ENCODE assay signal across 36 cellular contexts in genomic region chr21:44321846-44322450, GRCh38. TPM values are rescaled to one million over a fixed set of nuclear protein-coding genes. Genes with fewer than 3 reads are reported as not detected.
"Had no signal": no experiment of that assay in that cellular context is flagged by ENCODE, and none has a peak within 500 bp of the region (broad histone marks: within the 10 kb centered on the region; RNA-seq: fewer than 3 reads in every experiment).

No MANE protein-coding gene starts in this region.

- H3K27ac Mint-ChIP-seq: dendritic cell treated with granulocyte-macrophage colony-stimulating factor and Interleukin-4, amounts not matched to agents 40 ng/mL and 50 ng/mL, for 4 days; mesothelial cell of epicardium; natural killer cell treated with Interleukin-12 subunit alpha and Interleukin-12 subunit beta and Interleukin-15 and Interleukin-18, amount 100 ng/mL, for 72 hours; progenitor cell of endocrine pancreas had no signal

- DNase-seq: effector CD8-positive, alpha-beta T cell; foreskin keratinocyte; heart left ventricle; left cardiac atrium; mesenchymal stem cell; mucosa of descending colon; naive B cell; stimulated activated CD4-positive, alpha-beta T cell treated with anti-CD3 and anti-CD28 coated beads, Interleukin-12 subunit alpha, Interleukin-12 subunit beta, amount 100 ng/mL, for 4 hours; stimulated activated CD4-positive, alpha-beta T cell treated with anti-CD3 and anti-CD28 coated beads, Interleukin-1b, Interleukin-23, amount 100 ng/mL, for 48 hours; stimulated activated CD4-positive, alpha-beta T cell treated with anti-CD3 and anti-CD28 coated beads, Interleukin-4, amount 100 ng/mL, for 1 hour; stimulated activated CD8-positive, alpha-beta memory T cell treated with anti-CD3 and anti-CD28 coated beads, Interleukin-4, amount 100 ng/mL, for 48 hours; stimulated activated naive CD4-positive, alpha-beta T cell; stimulated activated naive CD8-positive, alpha-beta T cell treated with anti-CD3 and anti-CD28 coated beads, Interleukin-15, amount 100 ng/mL, for 72 hours; thyroid gland; trophoblast cell had no signal

- H3K4me3 Mint-ChIP-seq: dendritic cell treated with granulocyte-macrophage colony-stimulating factor and Interleukin-4, amounts not matched to agents 40 ng/mL and 50 ng/mL, for 4 days; mesothelial cell of epicardium; naive B cell; natural killer cell treated with Interleukin-12 subunit alpha and Interleukin-12 subunit beta and Interleukin-15 and Interleukin-18, amount 100 ng/mL, for 72 hours; neural crest cell; stimulated activated naive CD8-positive, alpha-beta T cell treated with anti-CD3 and anti-CD28 coated beads, Interleukin-15, amount 100 ng/mL, for 72 hours had no signal

- H2AFZ ChIP-seq: hepatocyte, parathyroid adenoma had no signal

- H3K79me2 ChIP-seq: hepatocyte, parathyroid adenoma had no signal

- H3K9ac ChIP-seq: parathyroid adenoma had no signal

- H3K27ac ChIP-seq: esophagus muscularis mucosa, foreskin keratinocyte, gastroesophageal sphincter, heart left ventricle, hepatocyte, left lung, parathyroid adenoma, thyroid gland, vagina had no signal

- FAIRE-seq: endothelial cell of umbilical vein, islet of Langerhans had no signal

- H3K9me3 ChIP-seq: esophagus muscularis mucosa, gastroesophageal sphincter, heart left ventricle, left lung, mucosa of descending colon, thyroid gland, vagina had no signal

- H3K9me3 Mint-ChIP-seq: dendritic cell treated with granulocyte-macrophage colony-stimulating factor and Interleukin-4, amounts not matched to agents 40 ng/mL and 50 ng/mL, for 4 days; mesothelial cell of epicardium; naive B cell; natural killer cell treated with Interleukin-12 subunit alpha and Interleukin-12 subunit beta and Interleukin-15 and Interleukin-18, amount 100 ng/mL, for 72 hours; neural crest cell; stimulated activated naive CD8-positive, alpha-beta T cell treated with anti-CD3 and anti-CD28 coated beads, Interleukin-15, amount 100 ng/mL, for 72 hours had no signal

- ATAC-seq: foreskin keratinocyte; gastroesophageal sphincter; heart left ventricle; left cardiac atrium; left lung; mucosa of descending colon; natural killer cell treated with Interleukin-12 subunit alpha and Interleukin-12 subunit beta and Interleukin-15 and Interleukin-18, amount 100 ng/mL, for 72 hours; sciatic nerve; stimulated activated naive CD8-positive, alpha-beta T cell treated with anti-CD3 and anti-CD28 coated beads, Interleukin-15, amount 100 ng/mL, for 72 hours had no signal

- H3K27me3 ChIP-seq: esophagus muscularis mucosa, foreskin keratinocyte, gastroesophageal sphincter, heart left ventricle, hepatocyte, left lung, thyroid gland, vagina had no signal

- H3K4me1 ChIP-seq: esophagus muscularis mucosa, foreskin keratinocyte, gastroesophageal sphincter, heart left ventricle, parathyroid adenoma, thyroid gland, vagina had no signal

- H3K4me1 Mint-ChIP-seq: mesothelial cell of epicardium; naive B cell; neural crest cell; stimulated activated naive CD8-positive, alpha-beta T cell treated with anti-CD3 and anti-CD28 coated beads, Interleukin-15, amount 100 ng/mL, for 72 hours had no signal

- H3K36me3 Mint-ChIP-seq: mesothelial cell of epicardium; naive B cell; natural killer cell treated with Interleukin-12 subunit alpha and Interleukin-12 subunit beta and Interleukin-15 and Interleukin-18, amount 100 ng/mL, for 72 hours had no signal

- H3K27me3 Mint-ChIP-seq: dendritic cell treated with granulocyte-macrophage colony-stimulating factor and Interleukin-4, amounts not matched to agents 40 ng/mL and 50 ng/mL, for 4 days; naive B cell; natural killer cell treated with Interleukin-12 subunit alpha and Interleukin-12 subunit beta and Interleukin-15 and Interleukin-18, amount 100 ng/mL, for 72 hours; progenitor cell of endocrine pancreas; stimulated activated naive CD8-positive, alpha-beta T cell treated with anti-CD3 and anti-CD28 coated beads, Interleukin-15, amount 100 ng/mL, for 72 hours had no signal

- H3K4me2 ChIP-seq: hepatocyte, smooth muscle cell had no signal

- H3K4me3 ChIP-seq: esophagus muscularis mucosa, gastroesophageal sphincter, heart left ventricle, hepatocyte, left lung, mucosa of descending colon, smooth muscle cell, thyroid gland, vagina had no signal

RNA-seq across cellular contexts. Expression of gene TRPM2, which starts 31.5 kb away (rescaled TPM):
- total RNA-seq: endothelial cell of umbilical vein, fibroblast of lung, neural crest cell had no signal
- polyA plus RNA-seq: endothelial cell of umbilical vein, fibroblast of lung, smooth muscle cell had no signal

RNA-seq across cellular contexts. Expression of gene AIRE, which starts 36.3 kb away (rescaled TPM):
- total RNA-seq: epithelial cell of proximal tubule; esophagus muscularis mucosa; fibroblast of lung; foreskin keratinocyte; gastroesophageal sphincter; lung microvascular endothelial cell; natural killer cell treated with Interleukin-12 subunit alpha and Interleukin-12 subunit beta and Interleukin-15 and Interleukin-18, amount 100 ng/mL, for 72 hours; neural crest cell; osteoblast; progenitor cell of endocrine pancreas; subcutaneous adipose tissue; ureter had no signal
- polyA plus RNA-seq: fibroblast of lung, foreskin keratinocyte had no signal
